In genomic region chr1:239814306-239814881, GRCh38 we compare ENCODE assay signal across 8 cellular contexts.
DNase-seq lines count a peak whose midpoint lies in the region; ATAC-seq, FAIRE-seq and TF ChIP-seq lines count a peak whose summit lies in the region.

No MANE protein-coding gene starts in this region.

- H4K20me1 ChIP-seq in astrocyte (ENCODE audit: insufficient read depth, low read length), result peaks cover 2% of the 10 kb centered on the region

- no peaks in the 10 kb centered on the region for H3K9me3 Mint-ChIP-seq in astrocyte (ENCODE audit: unreplicated experiment)

- H3K4me1 ChIP-seq in HUES48 (ENCODE audit: control insufficient read depth, insufficient read depth, low read length) (peaks cover 48% of the 10 kb centered on the region), astrocyte (ENCODE audit: insufficient read depth, low read length) (peaks cover 27% of the 10 kb centered on the region), lung (ENCODE audit: control insufficient read depth in 2 of 2, insufficient read depth in 2 of 2, low read length in 2 of 2) (peaks cover 0 to 5% of the 10 kb centered on the region in 2 donors), HAP-1 (no peaks in the 10 kb centered on the region)

- FAIRE-seq in astrocyte (lab: Jason Lieb, UNC), result peak; percentile 75
- FAIRE-seq in GM19239 (lab: Jason Lieb, UNC), result no peak

- H3K9me3 ChIP-seq in HUES48 (ENCODE audit: control insufficient read depth, insufficient read depth, low read length) (no peaks in the 10 kb centered on the region), astrocyte (ENCODE audit: insufficient read depth, low read depth, low read length) (no peaks in the 10 kb centered on the region), lung (ENCODE audit: control insufficient read depth in 2 of 2, insufficient read depth in 1 of 2, low read length in 1 of 2) (peaks cover 0 to 1% of the 10 kb centered on the region in 2 donors), HAP-1 (no peaks in the 10 kb centered on the region)

- 0 out of 2 replicates have a peak overlapping the region, but pooled peaks have one; percentile 36 for H3K9ac ChIP-seq in HUES48 (ENCODE audit: low read depth, low read length)
- peak overlapping the region; percentile 13 for H3K9ac ChIP-seq in astrocyte (ENCODE audit: low read length)

- H2AFZ ChIP-seq in astrocyte (ENCODE audit: low read depth, low read length), result peak overlapping the region; percentile 42

- ATAC-seq in lung (ENCODE audit: insufficient read depth, low FRiP score), result peak; percentile 20

- no peaks in the 10 kb centered on the region for H3K79me2 ChIP-seq in astrocyte (ENCODE audit: insufficient read depth, low read length)

- no peak overlapping the region for H3K4me3 Mint-ChIP-seq in astrocyte (ENCODE audit: unreplicated experiment)

- H3K4me2 ChIP-seq in astrocyte (ENCODE audit: low read length), result peak overlapping the region; percentile 72

- peak overlapping the region; percentile 95 for H3K27ac Mint-ChIP-seq in astrocyte (ENCODE audit: unreplicated experiment)

- TF ChIP-seq CTCF in AG10803 (conservative IDR thresholded peaks at IDR 0.05; ENCODE audit: low read length) (no peak), astrocyte (IDR thresholded peaks at IDR 0.05; ENCODE audit: insufficient read depth, low read depth, low read length) (no peak), lung (IDR thresholded peaks at IDR 0.05; ENCODE audit: control extremely low read depth, extremely low read depth) (no peak), GM20000 (IDR thresholded peaks at IDR 0.05; ENCODE audit: extremely low read depth, missing control alignments) (no peak)

- in situ Hi-C loops in HAP-1 (cut with MboI; ENCODE audit: low sequenced_read_pairs), result no loop called here

- H3K36me3 ChIP-seq in HUES48 (ENCODE audit: control insufficient read depth, insufficient read depth, low read length), result no peaks in the 10 kb centered on the region
- no peaks in the 10 kb centered on the region for H3K36me3 ChIP-seq in astrocyte (ENCODE audit: insufficient read depth, low read length)
- H3K36me3 ChIP-seq in lung (ENCODE audit: control insufficient read depth in 2 of 2, insufficient read depth in 2 of 2, low read length in 2 of 2), result no peaks in the 10 kb centered on the region
- no peaks in the 10 kb centered on the region for H3K36me3 ChIP-seq in HAP-1 (replicated peaks)

- H3K27ac ChIP-seq in HUES48 (ENCODE audit: low read depth, low read length) (peak overlapping the region; percentile 90), astrocyte (ENCODE audit: low read depth, low read length) (peak overlapping the region; percentile 56), lung (ENCODE audit: low read depth in 1 of 2, low read length in 1 of 2) (no peak overlapping the region)

- DNase-seq in AG10803 (ENCODE audit: low read depth) (peak; percentile 37), astrocyte (ENCODE audit: low read depth) (peak; percentile 93), lung (ENCODE audit: low spot score) (no peak), GM20000 (ENCODE audit: low spot score) (no peak), GM19239 (ENCODE audit: insufficient read length, low spot score) (no peak), HAP-1 (ENCODE audit: low spot score in 2 of 2) (no peak), HUDEP-2 (lab: John Stamatoyannopoulos, UW; ENCODE audit: unreplicated experiment in 76 of 76) (no peak)

- no peaks in the 10 kb centered on the region for H3K27me3 Mint-ChIP-seq in astrocyte (ENCODE audit: low read depth, unreplicated experiment)

- peaks cover 35% of the 10 kb centered on the region for H3K4me1 Mint-ChIP-seq in astrocyte (ENCODE audit: low read depth, unreplicated experiment)

- no peak overlapping the region for H3K4me3 ChIP-seq in AG10803 (ENCODE audit: low read length)
- peak overlapping the region; percentile 18; the same call in 1 of the 2 replicates for H3K4me3 ChIP-seq in HUES48 (ENCODE audit: low read depth, low read length)
- H3K4me3 ChIP-seq in astrocyte (ENCODE audit: insufficient read depth, low read depth, low read length), result peak overlapping the region; percentile 37
- H3K4me3 ChIP-seq in lung, result no peak overlapping the region
- H3K4me3 ChIP-seq in HAP-1, result no peak overlapping the region

- WGBS in lung, 2 donors, result 50 to 68% methylated on average over 8 of the region's 8 CpGs

- H3K27me3 ChIP-seq in HUES48 (ENCODE audit: control insufficient read depth, insufficient read depth, low read length), result no peaks in the 10 kb centered on the region
- no peaks in the 10 kb centered on the region for H3K27me3 ChIP-seq in astrocyte (ENCODE audit: insufficient read depth, low read length)
- no peaks in the 10 kb centered on the region for H3K27me3 ChIP-seq in lung (ENCODE audit: control insufficient read depth, insufficient read depth)
- no peaks in the 10 kb centered on the region for H3K27me3 ChIP-seq in HAP-1 (ENCODE audit: low read depth)

- no peaks in the 10 kb centered on the region for H3K36me3 Mint-ChIP-seq in astrocyte (ENCODE audit: low read depth, unreplicated experiment)

Comparison
In these comparisons a context has a peak if more than half of its experiments do, and no peak if none do; other contexts are left out.
1. DNase-seq: peak in AG10803 (single experiment) and astrocyte (single experiment); none in lung (single experiment), GM20000 (single experiment), GM19239 (single experiment), HAP-1 (0 of 2) and HUDEP-2 (0 of 76).
2. H3K4me3 ChIP-seq: peak in HUES48 (single experiment) and astrocyte (single experiment); none in AG10803 (single experiment), lung (single experiment) and HAP-1 (single experiment).
3. H3K27ac ChIP-seq: peak in HUES48 (single experiment) and astrocyte (single experiment); none in lung (0 of 2).